Comparison of ENCODE assay signal across 12 cellular contexts in genomic region chr3:57706462-57706861, GRCh38. TPM values are rescaled to one million over a fixed set of nuclear protein-coding genes. Genes with fewer than 3 reads are reported as not detected.
DNase-seq lines count a peak whose midpoint lies in the region; ATAC-seq, FAIRE-seq and TF ChIP-seq lines count a peak whose summit lies in the region.
"Had no signal": no experiment of that assay in that cellular context is flagged by ENCODE, and none has a peak within 500 bp of the region (broad histone marks: within the 10 kb centered on the region; RNA-seq: fewer than 3 reads in every experiment).

No MANE protein-coding gene starts in this region.

- dilution Hi-C loops in endothelial cell of umbilical vein (cut with MboI; ENCODE audit: extremely low pct_ligation_motif_present, low sequenced_read_pairs): no loop called here

- intact Hi-C loops in endothelial cell of umbilical vein (cut with micrococcal nuclease): no loop called here
- intact Hi-C loops in heart left ventricle (cut with DNase I): no loop called here

- no peaks in the 10 kb centered on the region for H4K20me1 ChIP-seq in endothelial cell of umbilical vein (replicated peaks; ENCODE audit: control insufficient read depth, extremely low read depth, insufficient read depth, low read length)

- CTCF ChIA-PET in endothelial cell of umbilical vein (lab: Charles Lee): no interaction called here

- no peaks in the 10 kb centered on the region for H3K9me1 ChIP-seq in endothelial cell of umbilical vein (replicated peaks; ENCODE audit: control insufficient read depth, extremely low read depth, insufficient read depth, low read length)

- TF ChIP-seq CTCF in endothelial cell of umbilical vein (IDR thresholded peaks at IDR 0.05; ENCODE audit: extremely low read depth in 1 of 2, insufficient read depth in 1 of 2, low read depth in 1 of 2, low read length in 2 of 2) (no peak), omental fat pad (IDR thresholded peaks at IDR 0.05) (no peak), GM10266 (IDR thresholded peaks at IDR 0.05; ENCODE audit: control insufficient read depth, insufficient read depth, low read depth, missing control alignments) (no peak), heart left ventricle (IDR thresholded peaks at IDR 0.05) (no peak)

- H3K9me3 ChIP-seq in endothelial cell of umbilical vein (replicated peaks; ENCODE audit: control insufficient read depth, insufficient read depth, low read length) (no peaks in the 10 kb centered on the region), heart left ventricle (no peaks in the 10 kb centered on the region)

- H3K36me3 ChIP-seq in endothelial cell of umbilical vein (ENCODE audit: control insufficient read depth in 2 of 2, extremely low read depth in 1 of 2, insufficient read depth in 2 of 2, low read length in 2 of 2): no peaks in the 10 kb centered on the region
- no peaks in the 10 kb centered on the region for H3K36me3 ChIP-seq in heart left ventricle

- H3K4me2 ChIP-seq in endothelial cell of umbilical vein (ENCODE audit: insufficient read depth, low read length): no peak overlapping the region
- H3K4me2 ChIP-seq: KMS-11 had no signal

- DNase-seq in GM04504 (ENCODE audit: low read depth) (peak; percentile 59), NOMO-1 treated with dmso at 0.1 percent for 144 hours (lab: John Stamatoyannopoulos, UW; ENCODE audit: unreplicated experiment) (peak; percentile 23), endothelial cell of umbilical vein (ENCODE audit: low read depth, low spot score) (peak; percentile 51), omental fat pad (ENCODE audit: low spot score) (no peak), GM10266 (ENCODE audit: extremely low spot score) (no peak), SHP77 (lab: John Stamatoyannopoulos, UW) (no peak), HUDEP-2 (lab: John Stamatoyannopoulos, UW; ENCODE audit: unreplicated experiment in 76 of 76) (no peak), heart left ventricle (no peak)
- DNase-seq: activated CD8-positive, alpha-beta memory T cell treated with anti-CD3 and anti-CD28 coated beads, Interleukin-2, amount 50 U/mL, for 4 hours; stimulated activated CD4-positive, alpha-beta T cell treated with anti-CD3 and anti-CD28 coated beads, Interleukin-2, amount 100 ng/mL, for 24 hours; T-helper 1 cell had no signal

- no TSS peak for BruUV-seq in endothelial cell of umbilical vein (replicated peaks; lab: Mats Ljungman, UMichigan)

- H3K79me2 ChIP-seq in endothelial cell of umbilical vein (ENCODE audit: control insufficient read depth, insufficient read depth, low read length): no peaks in the 10 kb centered on the region

- POLR2A ChIA-PET in endothelial cell of umbilical vein (lab: Charles Lee): no interaction called here

- FAIRE-seq in endothelial cell of umbilical vein (lab: Jason Lieb, UNC): no peak

- H3K27me3 ChIP-seq in endothelial cell of umbilical vein (ENCODE audit: control insufficient read depth in 2 of 2, insufficient read depth in 2 of 2, low read length in 2 of 2): no peaks in the 10 kb centered on the region
- H3K27me3 ChIP-seq in heart left ventricle: no peaks in the 10 kb centered on the region

- no peak overlapping the region for H2AFZ ChIP-seq in endothelial cell of umbilical vein (ENCODE audit: low read depth, low read length)

- WGBS in heart left ventricle, 4 donors: 75 to 83% (median 79%) methylated on average over 3 of the region's 3 CpGs

- no peak overlapping the region for H3K27ac ChIP-seq in endothelial cell of umbilical vein (ENCODE audit: insufficient read depth, low read depth, low read length)
- no peak overlapping the region for H3K27ac ChIP-seq in heart left ventricle
- H3K27ac ChIP-seq: KMS-11 had no signal

- TF ChIP-seq POLR2A in endothelial cell of umbilical vein (IDR thresholded peaks at IDR 0.05; ENCODE audit: low read depth, low read length) (no peak), heart left ventricle (IDR thresholded peaks at IDR 0.05) (no peak)

- H3K9ac ChIP-seq in endothelial cell of umbilical vein (replicated peaks; ENCODE audit: extremely low read depth, insufficient read depth, low read length): no peak overlapping the region
- H3K9ac ChIP-seq: KMS-11 had no signal

- ATAC-seq in omental fat pad (ENCODE audit: low FRiP score) (peak; percentile 61), heart left ventricle (no peak)

- H3K4me1 ChIP-seq in endothelial cell of umbilical vein (ENCODE audit: control insufficient read depth, extremely low read depth, insufficient read depth, low read length) (peaks cover 8% of the 10 kb centered on the region), heart left ventricle (peaks cover 0 to 9% (median 0%) of the 10 kb centered on the region in 12 donors)

- H3K4me3 ChIP-seq in endothelial cell of umbilical vein (replicated peaks in 1 of 3; ENCODE audit: insufficient read depth in 1 of 3, low read depth in 1 of 3, low read length in 3 of 3): no peak overlapping the region
- H3K4me3 ChIP-seq in heart left ventricle: no peak overlapping the region

TF ChIP-seq in endothelial cell of umbilical vein, 7 proteins besides CTCF, POLR2A, EP300 and RAD21:
- TF ChIP-seq GATA2 (IDR thresholded peaks at IDR 0.05; ENCODE audit: insufficient read depth, insufficient read length, low read depth, low read length) (no peak), EZH2 (IDR thresholded peaks at IDR 0.05; ENCODE audit: borderline replicate concordance, low read depth, low read length, severe bottlenecking) (no peak), FOS (IDR thresholded peaks at IDR 0.05; ENCODE audit: borderline replicate concordance, insufficient read depth, low read length) (peak; percentile 35)

RNA-seq across cellular contexts. Expression of gene DENND6A, which starts 13.6 kb away (rescaled TPM):
- total RNA-seq in endothelial cell of umbilical vein (25.0 and 31.0 TPM in 2 replicates), omental fat pad (10 to 100 TPM; 20.8 to 62.7 (median 21.8) TPM), heart left ventricle (10 to 100 TPM; 12.3 to 27.9 (median 18.6) TPM)
- polyA plus RNA-seq in endothelial cell of umbilical vein (12.7 and 14.0 TPM in 2 replicates), heart left ventricle (1 to 10 TPM; 4.9 to 6.3 TPM)
- polyA plus RNA-seq in endothelial cell of umbilical vein (2011; cell fraction: cytosol; rRNA removed): 6.7 and 6.9 TPM in 2 replicates
- polyA plus RNA-seq in endothelial cell of umbilical vein (2011; cell fraction: nucleus; rRNA removed): 13.3 and 13.5 TPM in 2 replicates
- polyA plus RNA-seq in endothelial cell of umbilical vein (2012): 11.2 and 21.6 TPM in 2 replicates
- polyA minus RNA-seq in endothelial cell of umbilical vein: 28.6 and 33.3 TPM in 2 replicates
- 11.2 TPM for polyA minus RNA-seq in endothelial cell of umbilical vein (2011; cell fraction: cytosol; rRNA and poly(A)+ RNA removed)
- polyA minus RNA-seq in endothelial cell of umbilical vein (2011; cell fraction: nucleus; rRNA and poly(A)+ RNA removed): 15.9 and 21.7 TPM in 2 replicates

RNA-seq across cellular contexts. Expression of gene SLMAP, which starts 49.6 kb away (rescaled TPM):
- 45.7 and 54.7 TPM in 2 replicates for total RNA-seq in endothelial cell of umbilical vein
- polyA plus RNA-seq in endothelial cell of umbilical vein: 9.8 and 11.3 TPM in 2 replicates
- polyA plus RNA-seq in endothelial cell of umbilical vein (2011; cell fraction: cytosol; rRNA removed): 13.7 and 14.8 TPM in 2 replicates
- 33.7 and 43.3 TPM in 2 replicates for polyA plus RNA-seq in endothelial cell of umbilical vein (2011; cell fraction: nucleus; rRNA removed)
- polyA plus RNA-seq in endothelial cell of umbilical vein (2012): 18.9 and 23.8 TPM in 2 replicates
- 72.2 and 73.0 TPM in 2 replicates for polyA minus RNA-seq in endothelial cell of umbilical vein
- 34.3 TPM for polyA minus RNA-seq in endothelial cell of umbilical vein (2011; cell fraction: cytosol; rRNA and poly(A)+ RNA removed)
- polyA minus RNA-seq in endothelial cell of umbilical vein (2011; cell fraction: nucleus; rRNA and poly(A)+ RNA removed): 82.7 and 108 TPM in 2 replicates
- 10 to 100 TPM; 42.7 to 72.7 (median 47.1) TPM for total RNA-seq in omental fat pad
- total RNA-seq in heart left ventricle: 100 to 1,000 TPM; 163 to 534 (median 290) TPM
- 100 to 1,000 TPM in 1 of 2 donors, 10 to 100 TPM in 1; 96.4 to 157 TPM for polyA plus RNA-seq in heart left ventricle

Comparison
In these comparisons a context has a peak if more than half of its experiments do, and no peak if none do; other contexts are left out.
1. DNase-seq: peak in GM04504 (single experiment), NOMO-1 treated with dmso at 0.1 percent for 144 hours (single experiment) and endothelial cell of umbilical vein (single experiment); none in omental fat pad (single experiment), GM10266 (single experiment), SHP77 (0 of 2), HUDEP-2 (0 of 76) and heart left ventricle (0 of 5).